ENCODE assay signal across 11 cellular contexts in the genomic region with DNA sequence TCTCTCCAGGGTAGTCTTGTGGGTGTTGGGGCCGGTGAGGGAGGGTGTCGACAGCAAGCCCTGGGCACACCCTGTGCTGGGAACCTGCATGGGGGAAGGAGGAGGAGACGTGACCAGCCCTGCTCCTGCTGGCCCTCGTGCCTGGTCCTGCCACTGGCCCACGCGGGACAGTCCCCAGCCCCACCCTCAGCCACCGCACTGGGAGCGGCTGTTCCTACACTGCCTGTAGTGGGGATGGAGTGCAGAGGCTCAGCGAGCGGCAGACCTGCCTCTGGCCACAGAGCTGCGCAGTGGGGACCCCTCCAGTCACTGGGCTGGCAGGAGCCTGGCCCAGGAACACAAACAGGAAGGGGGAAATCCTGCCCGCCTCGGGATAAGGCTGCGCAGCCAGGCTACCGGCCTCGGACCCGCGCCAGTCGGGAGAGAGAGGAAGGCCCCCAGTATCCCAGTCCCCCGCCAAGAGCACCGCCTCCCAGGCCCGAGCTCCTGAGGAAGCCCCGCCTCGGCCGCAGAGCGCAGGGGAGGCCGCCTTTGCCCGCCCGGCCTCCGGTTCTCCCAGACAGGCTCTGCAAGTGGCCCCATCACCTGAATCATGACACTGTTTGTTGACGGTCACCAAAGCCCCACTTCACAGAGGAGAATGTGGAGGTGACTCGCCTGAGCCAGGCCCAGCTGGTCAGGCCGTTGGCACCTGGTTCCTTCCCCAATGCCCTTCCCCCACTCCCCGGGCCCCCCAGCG. TPM values are rescaled to one million over a fixed set of nuclear protein-coding genes. Genes with fewer than 3 reads are reported as not detected.
DNase-seq lines count a peak whose midpoint lies in the region; ATAC-seq, FAIRE-seq and TF ChIP-seq lines count a peak whose summit lies in the region.
"Had no signal": no experiment of that assay in that cellular context is flagged by ENCODE, and none has a peak within 500 bp of the region (broad histone marks: within the 10 kb centered on the region; RNA-seq: fewer than 3 reads in every experiment).

No MANE protein-coding gene starts in this region.

- no peak overlapping the region for H3K23ac ChIP-seq in mesenchymal stem cell (ENCODE audit: low read length in 2 of 2)

- peak overlapping the region; percentile 23 for H2BK15ac ChIP-seq in mesenchymal stem cell (ENCODE audit: low read depth, poor library complexity, severe bottlenecking)

- peak overlapping the region; percentile 46 to 73 for H3K4ac ChIP-seq in mesenchymal stem cell (ENCODE audit: low read depth in 1 of 2, low read length in 2 of 2)

- H3K4me3 ChIP-seq in mesenchymal stem cell (ENCODE audit: insufficient read depth in 1 of 2, low read depth in 1 of 2, low read length in 2 of 2): peak overlapping the region; percentile 30 to 98

- H3K27me3 ChIP-seq in mesenchymal stem cell (ENCODE audit: control insufficient read depth in 1 of 2, insufficient read depth in 1 of 2, low read length in 2 of 2): no peaks in the 10 kb centered on the region

- no peaks in the 10 kb centered on the region for H3K36me3 Mint-ChIP-seq in activated CD8-positive, alpha-beta memory T cell treated with anti-CD3 and anti-CD28 coated beads, Interleukin-2, amount 10 ng/mL, durations not matched to agents 7 days and 5 days
- no peaks in the 10 kb centered on the region for H3K36me3 Mint-ChIP-seq in endothelial cell (ENCODE audit: low read depth, unreplicated experiment)
- H3K36me3 Mint-ChIP-seq: CD8-positive, alpha-beta memory T cell had no signal

- peak overlapping the region; percentile 59 to 98 for H3K18ac ChIP-seq in mesenchymal stem cell (ENCODE audit: low read depth in 1 of 2, low read length in 2 of 2)

- H3K14ac ChIP-seq in mesenchymal stem cell (ENCODE audit: low read length in 2 of 2): peak overlapping the region in 1 of 2 experiments; percentile 97

- peaks cover 23% of the 10 kb centered on the region for H3K27me3 Mint-ChIP-seq in activated CD8-positive, alpha-beta memory T cell treated with anti-CD3 and anti-CD28 coated beads, Interleukin-2, amount 10 ng/mL, durations not matched to agents 7 days and 5 days
- peaks cover 11% of the 10 kb centered on the region for H3K27me3 Mint-ChIP-seq in endothelial cell (ENCODE audit: unreplicated experiment)

- H2AK5ac ChIP-seq in mesenchymal stem cell (ENCODE audit: low read length, severe bottlenecking): peak overlapping the region; percentile 15

- no peaks in the 10 kb centered on the region for H3K9me3 Mint-ChIP-seq in activated CD8-positive, alpha-beta memory T cell treated with anti-CD3 and anti-CD28 coated beads, Interleukin-2, amount 10 ng/mL, durations not matched to agents 7 days and 5 days (ENCODE audit: low read depth)
- H3K9me3 Mint-ChIP-seq in endothelial cell (ENCODE audit: unreplicated experiment): no peaks in the 10 kb centered on the region
- H3K9me3 Mint-ChIP-seq: CD8-positive, alpha-beta memory T cell had no signal

- H3K4me2 ChIP-seq in mesenchymal stem cell (ENCODE audit: low read length, poor library complexity, severe bottlenecking): peak overlapping the region; percentile 82

- peak overlapping the region; percentile 13 for H2BK120ac ChIP-seq in mesenchymal stem cell (ENCODE audit: low read depth, low read length)

- H4K8ac ChIP-seq in mesenchymal stem cell (ENCODE audit: low read length): peak overlapping the region; percentile 87

- no peaks in the 10 kb centered on the region for H3K9me3 ChIP-seq in mesenchymal stem cell (ENCODE audit: control insufficient read depth, low read length)

- H2BK5ac ChIP-seq in mesenchymal stem cell (ENCODE audit: low read depth, low read length, poor library complexity, severe bottlenecking): no peak overlapping the region

- H3K4me1 Mint-ChIP-seq in activated CD8-positive, alpha-beta memory T cell treated with anti-CD3 and anti-CD28 coated beads, Interleukin-2, amount 10 ng/mL, durations not matched to agents 7 days and 5 days: peaks cover 2% of the 10 kb centered on the region
- peaks cover 12% of the 10 kb centered on the region for H3K4me1 Mint-ChIP-seq in endothelial cell (ENCODE audit: unreplicated experiment)
- H3K4me1 Mint-ChIP-seq: CD8-positive, alpha-beta memory T cell had no signal

- H3K27ac ChIP-seq in mesenchymal stem cell (ENCODE audit: low read length, poor library complexity, severe bottlenecking): peak overlapping the region; percentile 63

- H3K4me3 Mint-ChIP-seq in activated CD8-positive, alpha-beta memory T cell treated with anti-CD3 and anti-CD28 coated beads, Interleukin-2, amount 10 ng/mL, durations not matched to agents 7 days and 5 days: no peak overlapping the region
- no peak overlapping the region for H3K4me3 Mint-ChIP-seq in endothelial cell (ENCODE audit: unreplicated experiment)
- H3K4me3 Mint-ChIP-seq: CD8-positive, alpha-beta memory T cell had no signal

- FAIRE-seq in urothelium cell line (lab: Jason Lieb, UNC): no peak

- peak overlapping the region; percentile 91 for H3K9ac ChIP-seq in mesenchymal stem cell (ENCODE audit: low read length)

- peak; percentile 67 for ATAC-seq in activated CD8-positive, alpha-beta memory T cell treated with anti-CD3 and anti-CD28 coated beads, Interleukin-2, amount 10 ng/mL, durations not matched to agents 7 days and 5 days
- no peak for ATAC-seq in GM18517 (IDR thresholded peaks at IDR 0.05; ENCODE audit: unreplicated experiment)
- ATAC-seq in HG03520 (IDR thresholded peaks at IDR 0.05; ENCODE audit: unreplicated experiment): no peak

- H4K91ac ChIP-seq in mesenchymal stem cell (ENCODE audit: low read length): peak overlapping the region; percentile 77

- H2AFZ ChIP-seq in mesenchymal stem cell (ENCODE audit: low read depth, low read length): peak overlapping the region; percentile 69

- no peak for DNase-seq in activated CD8-positive, alpha-beta memory T cell treated with anti-CD3 and anti-CD28 coated beads, Interleukin-2, amount 10 ng/mL, durations not matched to agents 7 days and 5 days
- DNase-seq in activated CD8-positive, alpha-beta memory T cell treated with anti-CD3 and anti-CD28 coated beads, Interleukin-2, amount 50 U/mL, for 48 hours: no peak
- DNase-seq in endothelial cell (ENCODE audit: low spot score) (peak; percentile 75), mesenchymal stem cell (peak; percentile 55), urothelium cell line (ENCODE audit: low spot score) (peak; percentile 46), UCSD-AML1 (lab: John Stamatoyannopoulos, UW; ENCODE audit: unreplicated experiment) (no peak)
- DNase-seq: CD8-positive, alpha-beta memory T cell; T-helper 9 cell had no signal

- peaks cover 69% of the 10 kb centered on the region for H3K4me1 ChIP-seq in mesenchymal stem cell (ENCODE audit: control insufficient read depth, insufficient read depth, low read depth, low read length)

- no peak overlapping the region for H3K27ac Mint-ChIP-seq in activated CD8-positive, alpha-beta memory T cell treated with anti-CD3 and anti-CD28 coated beads, Interleukin-2, amount 10 ng/mL, durations not matched to agents 7 days and 5 days
- H3K27ac Mint-ChIP-seq in endothelial cell (ENCODE audit: unreplicated experiment): no peak overlapping the region
- H3K27ac Mint-ChIP-seq: CD8-positive, alpha-beta memory T cell had no signal

- CTCF ChIA-PET in activated CD8-positive, alpha-beta memory T cell treated with anti-CD3 and anti-CD28 coated beads, Interleukin-2, amount 10 ng/mL, durations not matched to agents 7 days and 5 days (lab: Charles Lee): interaction anchor here (1.0 to 2.1 kb wide), 2 partner anchors 77 to 123 kb away, joined by 3 to 14 read pairs; no protein-coding TSS in a partner anchor

- 4% methylated on average over 34 of the region's 35 CpGs for WGBS in mesenchymal stem cell

- peaks cover 17 to 31% of the 10 kb centered on the region in 2 experiments for H3K36me3 ChIP-seq in mesenchymal stem cell (ENCODE audit: control insufficient read depth in 1 of 2, insufficient read depth in 2 of 2, low read depth in 1 of 2, low read length in 2 of 2)

- peak overlapping the region; percentile 80 to 97 for H2BK12ac ChIP-seq in mesenchymal stem cell (ENCODE audit: low read length in 2 of 2)

- peaks cover 23% of the 10 kb centered on the region for H3K79me1 ChIP-seq in mesenchymal stem cell (replicated peaks; ENCODE audit: low read length, poor library complexity, severe bottlenecking)

- no peak for TF ChIP-seq CTCF in endothelial cell (IDR thresholded peaks at IDR 0.05; ENCODE audit: unreplicated experiment)

RNA-seq across cellular contexts. Expression of a gene that starts 10.6 kb away (rescaled TPM):
- total RNA-seq in activated CD8-positive, alpha-beta memory T cell treated with anti-CD3 and anti-CD28 coated beads, Interleukin-2, amount 10 ng/mL, durations not matched to agents 7 days and 5 days: not detected
- total RNA-seq in endothelial cell (ENCODE audit: unreplicated experiment): 26.9 TPM
- polyA plus RNA-seq in mesenchymal stem cell (2013, experiment 1 of 2): 21.6 TPM
- polyA plus RNA-seq in mesenchymal stem cell (2013, experiment 2 of 2): 19.4 TPM
- polyA plus RNA-seq: CD8-positive, alpha-beta memory T cell had no signal

RNA-seq across cellular contexts. Expression of a gene that starts 18.0 kb away (rescaled TPM):
- total RNA-seq in activated CD8-positive, alpha-beta memory T cell treated with anti-CD3 and anti-CD28 coated beads, Interleukin-2, amount 10 ng/mL, durations not matched to agents 7 days and 5 days: under 1 TPM; 0.56 to 0.67 TPM
- 13.5 TPM for total RNA-seq in endothelial cell (ENCODE audit: unreplicated experiment)
- polyA plus RNA-seq in mesenchymal stem cell (2013, experiment 1 of 2): 5.1 TPM
- polyA plus RNA-seq in mesenchymal stem cell (2013, experiment 2 of 2): 5.4 TPM

RNA-seq across cellular contexts. Expression of a gene that starts 42.9 kb away (rescaled TPM):
- not detected for total RNA-seq in activated CD8-positive, alpha-beta memory T cell treated with anti-CD3 and anti-CD28 coated beads, Interleukin-2, amount 10 ng/mL, durations not matched to agents 7 days and 5 days
- total RNA-seq in endothelial cell (ENCODE audit: unreplicated experiment): 1.3 TPM
- polyA plus RNA-seq in mesenchymal stem cell (2013, experiment 1 of 2): 0.01 TPM
- polyA plus RNA-seq in mesenchymal stem cell (2013, experiment 2 of 2): not detected
- total RNA-seq: glomerular endothelial cell had no signal
- polyA plus RNA-seq: CD8-positive, alpha-beta memory T cell had no signal

RNA-seq across cellular contexts. Expression of a gene that starts 53.3 kb away (rescaled TPM):
- 10 to 100 TPM; 70.8 to 77.8 TPM for total RNA-seq in activated CD8-positive, alpha-beta memory T cell treated with anti-CD3 and anti-CD28 coated beads, Interleukin-2, amount 10 ng/mL, durations not matched to agents 7 days and 5 days
- total RNA-seq in endothelial cell (ENCODE audit: unreplicated experiment): 40.1 TPM
- 8.8 TPM for polyA plus RNA-seq in mesenchymal stem cell (2013, experiment 1 of 2)
- polyA plus RNA-seq in mesenchymal stem cell (2013, experiment 2 of 2): 8.9 TPM

Comparison
In these comparisons a context has a peak if more than half of its experiments do, and no peak if none do; other contexts are left out.
1. DNase-seq: peak in endothelial cell (single experiment), mesenchymal stem cell (single experiment) and urothelium cell line (single experiment); none in activated CD8-positive, alpha-beta memory T cell treated with anti-CD3 and anti-CD28 coated beads, Interleukin-2, amount 10 ng/mL, durations not matched to agents 7 days and 5 days (single experiment), activated CD8-positive, alpha-beta memory T cell treated with anti-CD3 and anti-CD28 coated beads, Interleukin-2, amount 50 U/mL, for 48 hours (single experiment) and UCSD-AML1 (single experiment).
2. RNA of a gene that starts 10.6 kb away (total RNA-seq): 26.9 TPM in endothelial cell (single experiment); not detected in activated CD8-positive, alpha-beta memory T cell treated with anti-CD3 and anti-CD28 coated beads, Interleukin-2, amount 10 ng/mL, durations not matched to agents 7 days and 5 days; every median in the first group is over 10 times any median in the second.